In the genomic region with DNA sequence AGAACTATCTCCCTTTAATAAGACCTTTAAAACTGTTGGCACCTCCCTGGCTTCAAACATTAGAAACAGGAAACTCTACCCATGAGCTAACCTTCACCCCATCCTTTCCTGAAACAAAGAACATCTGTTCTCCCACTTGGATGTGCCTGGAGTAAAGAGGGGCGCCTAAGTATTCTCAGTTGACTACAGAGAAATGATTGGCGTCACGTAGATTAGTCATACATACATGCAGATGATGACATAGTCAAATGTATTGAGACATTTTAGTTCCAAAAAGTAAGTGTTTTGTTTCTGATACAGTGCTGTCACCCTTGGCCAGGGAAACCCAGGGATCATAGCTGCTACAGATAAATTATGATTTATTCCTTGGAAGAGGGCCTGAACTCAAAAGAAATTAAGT, we compare ENCODE assay signal across 19 cellular contexts.
DNase-seq lines count a peak whose midpoint lies in the region; ATAC-seq and TF ChIP-seq lines count a peak whose summit lies in the region.
"Had no signal": no experiment of that assay in that cellular context is flagged by ENCODE, and none has a peak within 500 bp of the region (broad histone marks: within the 10 kb centered on the region; RNA-seq: fewer than 3 reads in every experiment).

No MANE protein-coding gene starts in this region.

- H3K36me3 Mint-ChIP-seq in activated B cell treated with CpG ODN at 0.5 μM for 24 hours (ENCODE audit: low read depth) (peaks cover 24% of the 10 kb centered on the region), naive B cell (peaks cover 7 to 18% of the 10 kb centered on the region in 2 donors)
- H3K36me3 Mint-ChIP-seq: CD4-positive, alpha-beta memory T cell had no signal

- intact Hi-C loops in activated B cell treated with CpG ODN at 0.5 μM for 24 hours (cut with micrococcal nuclease), result no loop called here
- intact Hi-C loops in head of caudate nucleus (cut with DNase I), result no loop called here

- CTCF ChIA-PET in activated B cell treated with CpG ODN at 0.5 μM for 24 hours (lab: Charles Lee), result no interaction called here

- no peak for TF ChIP-seq CTCF in activated B cell treated with CpG ODN at 0.5 μM for 24 hours (IDR thresholded peaks at IDR 0.05)

- peaks cover 99% of the 10 kb centered on the region for H3K4me1 Mint-ChIP-seq in activated B cell treated with CpG ODN at 0.5 μM for 24 hours
- peaks cover 78 to 98% (median 97%) of the 10 kb centered on the region in 3 donors for H3K4me1 Mint-ChIP-seq in naive B cell

- ATAC-seq in activated B cell treated with CpG ODN at 0.5 μM for 24 hours (ENCODE audit: low read depth) (no peak), naive B cell (ENCODE audit: low read depth in 2 of 2) (no peak), GM18498 (IDR thresholded peaks at IDR 0.05; ENCODE audit: unreplicated experiment) (no peak)
- ATAC-seq: HepG2, left colon, T-helper 17 cell had no signal

- H3K27ac Mint-ChIP-seq in activated B cell treated with CpG ODN at 0.5 μM for 24 hours (peak overlapping the region; percentile 97), naive B cell (peak overlapping the region; percentile 99 to 100 (median 100))
- H3K27ac Mint-ChIP-seq: activated naive CD4-positive, alpha-beta T cell treated with anti-CD3 and anti-CD28 coated beads, Interleukin-2, amount 10 ng/mL, durations not matched to agents 7 days and 5 days; T-helper 17 cell had no signal

- H3K4me3 Mint-ChIP-seq in activated B cell treated with CpG ODN at 0.5 μM for 24 hours, result peak overlapping the region; percentile 36
- peak overlapping the region in 5 of 8 donors; percentile 6 to 87 (median 52) for H3K4me3 Mint-ChIP-seq in naive B cell
- H3K4me3 Mint-ChIP-seq: activated naive CD4-positive, alpha-beta T cell treated with anti-CD3 and anti-CD28 coated beads, Interleukin-2, amount 10 ng/mL, durations not matched to agents 7 days and 5 days; CD4-positive, alpha-beta memory T cell; T-helper 17 cell had no signal

- POLR2A ChIA-PET in activated B cell treated with CpG ODN at 0.5 μM for 24 hours (lab: Charles Lee), result interaction anchor here (0.8 to 11.9 kb wide), 15 partner anchors 9 to 297 kb away, joined by 3 to 537 read pairs (median 6); a partner anchor contains a TSS

- H3K27me3 Mint-ChIP-seq in activated B cell treated with CpG ODN at 0.5 μM for 24 hours, result no peaks in the 10 kb centered on the region
- H3K27me3 Mint-ChIP-seq in naive B cell, result no peaks in the 10 kb centered on the region
- H3K27me3 Mint-ChIP-seq: activated naive CD4-positive, alpha-beta T cell treated with anti-CD3 and anti-CD28 coated beads, Interleukin-2, amount 10 ng/mL, durations not matched to agents 7 days and 5 days; T-helper 17 cell had no signal

- H3K9me3 Mint-ChIP-seq in activated B cell treated with CpG ODN at 0.5 μM for 24 hours (peaks cover 8% of the 10 kb centered on the region), naive B cell (peaks cover 0 to 8% (median 0%) of the 10 kb centered on the region in 7 donors)

- DNase-seq in NOMO-1 treated with DMSO at 0.1 percent for 48 hours (lab: John Stamatoyannopoulos, UW; ENCODE audit: unreplicated experiment), result peak; percentile 8
- no peak for DNase-seq in NOMO-1 treated with dmso at 0.1 percent for 144 hours (lab: John Stamatoyannopoulos, UW; ENCODE audit: unreplicated experiment)
- peak; percentile 13 for DNase-seq in LHCN-M2 (ENCODE audit: low read depth)
- no peak for DNase-seq in activated B cell treated with CpG ODN at 0.5 μM for 24 hours
- no peak for DNase-seq in naive B cell
- DNase-seq in head of caudate nucleus, result no peak
- no peak for DNase-seq in kidney glomerular epithelial cell (lab: John Stamatoyannopoulos, UW)
- DNase-seq: 8988T; activated CD4-positive, CD25-positive, alpha-beta regulatory T cell; activated CD8-positive, alpha-beta memory T cell treated with anti-CD3 and anti-CD28 coated beads, Interleukin-2, amount 50 U/mL, for 48 hours; activated naive CD4-positive, alpha-beta T cell treated with anti-CD3 and anti-CD28 coated beads, Interleukin-2, amount 10 ng/mL, durations not matched to agents 7 days and 5 days; CD4-positive, alpha-beta memory T cell; left colon; NCI-H1048; NCI-H82; small intestine; T-helper 17 cell had no signal

Comparison
In these comparisons a context has a peak if more than half of its experiments do, and no peak if none do; other contexts are left out.
1. DNase-seq: peak in NOMO-1 treated with DMSO at 0.1 percent for 48 hours (single experiment) and LHCN-M2 (single experiment); none in NOMO-1 treated with dmso at 0.1 percent for 144 hours (single experiment), activated B cell treated with CpG ODN at 0.5 μM for 24 hours (single experiment), naive B cell (single experiment), head of caudate nucleus (0 of 42) and kidney glomerular epithelial cell (single experiment).